1 cellular context compared by ENCODE assay signal in genomic region chr11:57335343-57336110, GRCh38.
TF ChIP-seq lines count a peak whose summit lies in the region.

TSS of gene SSRP1 (minus strand) at chr11:57335892. CDS start at chr11:57335121, 771 bp downstream.

TF ChIP-seq in K562, 482 proteins besides CTCF, POLR2A, EP300 and RAD21 (continued from another document and continues in another):
- TF ChIP-seq RBM39 (optimal IDR thresholded peaks at IDR 0.05; ENCODE audit: low read depth, low read length) (no peak), SREBF2 (CRISPR knock-in tag; IDR thresholded peaks at IDR 0.05) (no peak), CBFB (CRISPR knock-in tag; IDR thresholded peaks at IDR 0.05) (no peak), ZNF449 (CRISPR knock-in tag; IDR thresholded peaks at IDR 0.05) (no peak), ZNF695 (CRISPR knock-in tag; IDR thresholded peaks at IDR 0.05) (no peak), KAT8 (IDR thresholded peaks at IDR 0.05; ENCODE audit: low read depth) (no peak), CREM (IDR thresholded peaks at IDR 0.05; ENCODE audit: low read depth) (peak; percentile 87), ZNF740 (CRISPR knock-in tag; IDR thresholded peaks at IDR 0.05) (peak; percentile 92), ZNF740 (tag; IDR thresholded peaks at IDR 0.05) (peak in 1 of 2 experiments; percentile 87; a peak in 2 of 4 replicates), SREBF1 (IDR thresholded peaks at IDR 0.05; ENCODE audit: borderline replicate concordance, low read depth, low read length) (no peak), MCM2 (IDR thresholded peaks at IDR 0.05; ENCODE audit: low read depth) (no peak), EGR1 (conservative IDR thresholded peaks at IDR 0.05) (no peak), MYBL2 (IDR thresholded peaks at IDR 0.05; ENCODE audit: low read depth) (no peak), MYBL2 (CRISPR knock-in tag; IDR thresholded peaks at IDR 0.05; ENCODE audit: borderline replicate concordance) (no peak), JUN (IDR thresholded peaks at IDR 0.05; ENCODE audit: borderline replicate concordance, low read depth, low read length) (no peak), JUN (CRISPR knock-in tag; IDR thresholded peaks at IDR 0.05; ENCODE audit: borderline replicate concordance) (no peak), ZNF140 (CRISPR knock-in tag; IDR thresholded peaks at IDR 0.05) (no peak), ZNF644 (tag; IDR thresholded peaks at IDR 0.05; ENCODE audit: low read depth) (no peak), TCF7L2 (IDR thresholded peaks at IDR 0.05; ENCODE audit: low read depth, low read length) (peak; percentile 79), FOS (IDR thresholded peaks at IDR 0.05; ENCODE audit: extremely low read depth, insufficient read length) (no peak), ZNF3 (CRISPR knock-in tag; IDR thresholded peaks at IDR 0.05) (no peak), RFX1 (IDR thresholded peaks at IDR 0.05) (peak; percentile 86), ELF4 (CRISPR knock-in tag; IDR thresholded peaks at IDR 0.05) (no peak), NFE2L1 (tag; IDR thresholded peaks at IDR 0.05; ENCODE audit: borderline replicate concordance, low read depth) (no peak), HBP1 (CRISPR knock-in tag; IDR thresholded peaks at IDR 0.05) (no peak), RFX7 (CRISPR knock-in tag; IDR thresholded peaks at IDR 0.05) (no peak), KLF1 (tag; IDR thresholded peaks at IDR 0.05) (no peak), ZNF124 (CRISPR knock-in tag; IDR thresholded peaks at IDR 0.05) (no peak), KDM1A (IDR thresholded peaks at IDR 0.05) (no peak), RB1 (IDR thresholded peaks at IDR 0.05; ENCODE audit: low read depth) (peak; percentile 93; the same call in 1 of the 2 replicates), ZNF766 (CRISPR knock-in tag; conservative IDR thresholded peaks at IDR 0.05) (no peak), HDAC3 (IDR thresholded peaks at IDR 0.05; ENCODE audit: borderline replicate concordance, partially characterized antibody) (no peak), E4F1 (CRISPR knock-in tag; IDR thresholded peaks at IDR 0.05; ENCODE audit: borderline replicate concordance) (no peak), PRMT5 (CRISPR knock-in tag; IDR thresholded peaks at IDR 0.05) (no peak), NCOR1 (IDR thresholded peaks at IDR 0.05) (0 out of 2 replicates have a peak, but pooled peaks have one; percentile 39), NFYB (IDR thresholded peaks at IDR 0.05; ENCODE audit: extremely low read depth, insufficient read length) (no peak), KAT7 (CRISPR knock-in tag; IDR thresholded peaks at IDR 0.05; ENCODE audit: borderline replicate concordance) (0 out of 2 replicates have a peak, but pooled peaks have one; percentile 54), FOXA3 (CRISPR knock-in tag; conservative IDR thresholded peaks at IDR 0.05 in 1 of 2, IDR thresholded peaks at IDR 0.05 in 1 of 2) (0 out of 4 replicates have a peak, but pooled peaks of 1 of the 2 experiments have one; percentile 18), GATAD2B (IDR thresholded peaks at IDR 0.05; ENCODE audit: borderline replicate concordance) (no peak), ZNF277 (CRISPR knock-in tag; IDR thresholded peaks at IDR 0.05; ENCODE audit: borderline replicate concordance) (no peak), ATF3 (IDR thresholded peaks at IDR 0.05) (no peak), ATF3 (CRISPR knock-in tag; conservative IDR thresholded peaks at IDR 0.05) (no peak), NCOA1 (IDR thresholded peaks at IDR 0.05; ENCODE audit: low read depth) (0 out of 2 replicates have a peak, but pooled peaks have one; percentile 12), MLLT1 (IDR thresholded peaks at IDR 0.05) (no peak), ZNF24 (IDR thresholded peaks at IDR 0.05) (no peak), AFF1 (IDR thresholded peaks at IDR 0.05; ENCODE audit: low read depth in 1 of 2, partially characterized antibody in 2 of 2) (peak in 1 of 2 experiments; percentile 50), ZNF830 (CRISPR knock-in tag; IDR thresholded peaks at IDR 0.05) (no peak), E2F3 (CRISPR knock-in tag; IDR thresholded peaks at IDR 0.05) (no peak), CBFA2T3 (IDR thresholded peaks at IDR 0.05) (no peak), KDM4B (IDR thresholded peaks at IDR 0.05; ENCODE audit: borderline replicate concordance in 2 of 2, low read depth in 1 of 2) (0 out of 4 replicates have a peak, but pooled peaks of 1 of the 2 experiments have one; percentile 29), ZNF778 (CRISPR knock-in tag; IDR thresholded peaks at IDR 0.05) (no peak), HMGXB4 (CRISPR knock-in tag; IDR thresholded peaks at IDR 0.05) (no peak), EZH2 (IDR thresholded peaks at IDR 0.05; ENCODE audit: borderline replicate concordance, low read depth, low read length) (no peak), BRF2 (IDR thresholded peaks at IDR 0.05; ENCODE audit: borderline replicate concordance, insufficient read depth, insufficient read length) (no peak), KDM2B (CRISPR knock-in tag; IDR thresholded peaks at IDR 0.05) (no peak), ZBTB7A (IDR thresholded peaks at IDR 0.05; ENCODE audit: borderline replicate concordance, control insufficient read depth, low read depth, low read length) (peak; percentile 84; the same call in 1 of the 2 replicates)
